ENCODE assay signal across 36 cellular contexts in the genomic region with DNA sequence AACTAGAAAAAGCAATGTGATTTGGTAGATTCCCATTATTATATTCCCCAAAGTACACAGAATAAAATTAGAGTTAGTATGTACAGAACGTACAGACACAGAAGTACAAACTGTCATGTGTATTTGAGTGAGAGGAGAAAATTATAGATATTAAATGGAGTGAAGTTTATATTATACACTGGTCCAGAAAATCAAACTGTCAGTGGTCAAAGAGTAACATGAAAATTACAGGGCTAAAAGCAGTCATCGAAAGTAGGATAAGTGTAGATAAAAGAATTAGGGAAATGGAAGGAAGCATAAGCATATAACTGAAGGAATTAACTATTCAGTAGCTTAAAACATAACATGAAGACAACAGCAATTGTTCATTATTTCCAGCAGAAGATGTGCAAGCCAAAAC. TPM values are rescaled to one million over a fixed set of nuclear protein-coding genes. Genes with fewer than 3 reads are reported as not detected.
"Had no signal": no experiment of that assay in that cellular context is flagged by ENCODE, and none has a peak within 500 bp of the region (broad histone marks: within the 10 kb centered on the region; RNA-seq: fewer than 3 reads in every experiment).

No MANE protein-coding gene starts in this region.

- DNase-seq: Karpas-422, KBM-7, KG1, MG63, MM.1S, MV-4-11, NCI-H1048, NCI-H1092, NCI-H1092 treated with DMSO at 0.1 percent for 48 hours, NCI-H1105, NCI-H1105 treated with DMSO at 0.1 percent for 48 hours, NCI-H1417 treated with DMSO at 0.1 percent for 48 hours, NCI-H1436, NCI-H1436 treated with DMSO at 0.1 percent for 48 hours, NCI-H146, NCI-H1694, NCI-H1694 treated with DMSO at 0.1 percent for 48 hours, NCI-H187, NCI-H187 treated with DMSO at 0.1 percent for 48 hours, NCI-H1930, NCI-H2029, NCI-H2029 treated with DMSO at 0.1 percent for 48 hours, NCI-H2081 treated with DMSO at 0.1 percent for 48 hours, NCI-H2107, NCI-H2171, NCI-H2171 treated with DMSO at 0.1 percent for 48 hours, NCI-H345, NCI-H446, NCI-H446 treated with DMSO at 0.1 percent for 48 hours, NCI-H510A, NCI-H510A treated with DMSO at 0.1 percent for 48 hours, NCI-H524 had no signal

- H3K36me3 ChIP-seq: MG63 had no signal

- H3K4me3 ChIP-seq: MG63 had no signal

- H3K9ac ChIP-seq: KMS-11 had no signal

- H3K9me3 ChIP-seq: MG63 had no signal

- H3K27me3 ChIP-seq: MG63 had no signal

- H3K27ac ChIP-seq: KMS-11 had no signal

- H3K4me2 ChIP-seq: KMS-11 had no signal

RNA-seq across cellular contexts. Expression of gene SEL1L2, which starts 30.3 kb away (rescaled TPM):
- total RNA-seq: LHCN-M2, M059J, NCI-H460 had no signal
